ENCODE assay signal across 1 cellular context in the genomic region with DNA sequence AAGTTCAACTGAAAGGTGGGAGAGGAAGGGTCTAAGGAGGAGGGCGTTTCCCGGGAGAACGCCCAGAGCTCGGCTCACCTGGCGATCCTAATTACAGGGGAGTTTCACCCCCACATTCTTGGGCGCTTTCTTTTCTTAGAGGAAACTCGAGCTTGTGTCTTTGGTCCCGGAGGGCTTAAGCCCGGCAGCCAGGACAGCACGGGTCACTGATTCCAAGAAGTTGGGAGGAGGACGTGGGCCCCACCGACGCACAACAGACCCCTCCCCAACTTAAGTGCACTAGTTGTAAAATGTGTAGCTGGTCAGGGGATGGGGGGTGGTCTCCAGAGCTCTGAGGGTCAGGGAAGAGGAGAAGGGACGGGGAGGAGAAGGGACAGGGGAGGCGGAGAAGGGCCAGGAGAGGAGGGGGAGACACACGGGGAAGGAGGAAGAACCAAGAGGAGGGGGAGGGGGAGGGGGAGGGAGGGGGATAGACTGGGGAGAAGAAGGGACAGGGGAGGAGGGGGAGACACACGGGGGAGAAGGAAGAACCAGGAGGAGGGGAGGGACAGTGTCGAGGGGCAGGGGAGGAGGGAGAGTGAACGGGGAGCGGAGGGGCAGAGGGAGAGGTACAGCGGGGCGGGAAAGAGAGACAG.
TF ChIP-seq lines count a peak whose summit lies in the region.

No MANE protein-coding gene starts in this region.

TF ChIP-seq in WTC11, 78 proteins besides CTCF, POLR2A, EP300 and RAD21 (continued from another document):
- TF ChIP-seq, protein P1, sequence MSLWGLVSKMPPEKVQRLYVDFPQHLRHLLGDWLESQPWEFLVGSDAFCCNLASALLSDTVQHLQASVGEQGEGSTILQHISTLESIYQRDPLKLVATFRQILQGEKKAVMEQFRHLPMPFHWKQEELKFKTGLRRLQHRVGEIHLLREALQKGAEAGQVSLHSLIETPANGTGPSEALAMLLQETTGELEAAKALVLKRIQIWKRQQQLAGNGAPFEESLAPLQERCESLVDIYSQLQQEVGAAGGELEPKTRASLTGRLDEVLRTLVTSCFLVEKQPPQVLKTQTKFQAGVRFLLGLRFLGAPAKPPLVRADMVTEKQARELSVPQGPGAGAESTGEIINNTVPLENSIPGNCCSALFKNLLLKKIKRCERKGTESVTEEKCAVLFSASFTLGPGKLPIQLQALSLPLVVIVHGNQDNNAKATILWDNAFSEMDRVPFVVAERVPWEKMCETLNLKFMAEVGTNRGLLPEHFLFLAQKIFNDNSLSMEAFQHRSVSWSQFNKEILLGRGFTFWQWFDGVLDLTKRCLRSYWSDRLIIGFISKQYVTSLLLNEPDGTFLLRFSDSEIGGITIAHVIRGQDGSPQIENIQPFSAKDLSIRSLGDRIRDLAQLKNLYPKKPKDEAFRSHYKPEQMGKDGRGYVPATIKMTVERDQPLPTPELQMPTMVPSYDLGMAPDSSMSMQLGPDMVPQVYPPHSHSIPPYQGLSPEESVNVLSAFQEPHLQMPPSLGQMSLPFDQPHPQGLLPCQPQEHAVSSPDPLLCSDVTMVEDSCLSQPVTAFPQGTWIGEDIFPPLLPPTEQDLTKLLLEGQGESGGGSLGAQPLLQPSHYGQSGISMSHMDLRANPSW (CRISPR knock-in tag; conservative IDR thresholded peaks at IDR 0.05; ENCODE audit: low read depth) = no peak
- TF ChIP-seq, protein P2, sequence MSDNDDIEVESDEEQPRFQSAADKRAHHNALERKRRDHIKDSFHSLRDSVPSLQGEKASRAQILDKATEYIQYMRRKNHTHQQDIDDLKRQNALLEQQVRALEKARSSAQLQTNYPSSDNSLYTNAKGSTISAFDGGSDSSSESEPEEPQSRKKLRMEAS (CRISPR knock-in tag; IDR thresholded peaks at IDR 0.05) = no peak
- no peak for TF ChIP-seq ZNF423 (CRISPR knock-in tag; IDR thresholded peaks at IDR 0.05)
